9 cellular contexts compared by ENCODE assay signal in genomic region chr14:52325126-52325525, GRCh38. TPM values are rescaled to one million over a fixed set of nuclear protein-coding genes. Genes with fewer than 3 reads are reported as not detected.
DNase-seq lines count a peak whose midpoint lies in the region; ATAC-seq, FAIRE-seq and TF ChIP-seq lines count a peak whose summit lies in the region.
"Had no signal": no experiment of that assay in that cellular context is flagged by ENCODE, and none has a peak within 500 bp of the region (broad histone marks: within the 10 kb centered on the region; RNA-seq: fewer than 3 reads in every experiment).

No MANE protein-coding gene starts in this region.

- peak overlapping the region; percentile 61; the same call in 1 of the 2 replicates for H3K23ac ChIP-seq in IMR-90 (ENCODE audit: low read depth, low read length)

- H2BK5ac ChIP-seq in IMR-90 (ENCODE audit: low read depth, low read length, poor library complexity, severe bottlenecking) = peak overlapping the region; percentile 68

- peak overlapping the region; percentile 46 for H3K4ac ChIP-seq in IMR-90 (ENCODE audit: low read depth, low read length)

- peak; percentile 88 for FAIRE-seq in GM12878 (lab: Jason Lieb, UNC)

- CTCF ChIA-PET in IMR-90 (lab: Yijun Ruan, JAX) = interaction anchor here (1.4 kb wide), 1 partner anchor 75 kb away, joined by 4 read pairs; no protein-coding TSS in a partner anchor
- CTCF ChIA-PET in GM12878 (lab: Yijun Ruan, JAX) = no interaction called here

- ATAC-seq in GM18511 (IDR thresholded peaks at IDR 0.05; ENCODE audit: unreplicated experiment) = peak; percentile 96
- ATAC-seq in GM21529 (IDR thresholded peaks at IDR 0.05; ENCODE audit: unreplicated experiment) = peak; percentile 96
- ATAC-seq in IMR-90 (ENCODE audit: low read depth) = no peak
- peak; percentile 97 for ATAC-seq in GM12878

- peak overlapping the region; percentile 76; the same call in 1 of the 2 replicates for H3K27ac ChIP-seq in IMR-90 (ENCODE audit: insufficient read depth, low read length)
- no peak overlapping the region for H3K27ac ChIP-seq in GM12878 (ENCODE audit: control insufficient read depth, insufficient read depth)

- 0 out of 2 replicates have a peak overlapping the region, but pooled peaks have one; percentile 57 for H3K14ac ChIP-seq in IMR-90 (replicated peaks; ENCODE audit: low read depth, low read length)

- H2AK9ac ChIP-seq in IMR-90 (replicated peaks; ENCODE audit: low read depth, low read length, poor library complexity) = no peak overlapping the region

- H3K36me3 ChIP-seq in IMR-90 (ENCODE audit: control insufficient read depth, insufficient read depth, low read length) (peaks cover 21% of the 10 kb centered on the region), GM12878 (ENCODE audit: control insufficient read depth in 2 of 2, insufficient read depth in 2 of 2, low read length in 1 of 2) (no peaks in the 10 kb centered on the region)

- peak overlapping the region; percentile 31; the same call in 1 of the 2 replicates for H4K91ac ChIP-seq in IMR-90 (ENCODE audit: insufficient read depth, low read depth, low read length)

- peak overlapping the region in 1 of 2 experiments; percentile 62; a peak in 2 of 4 replicates for H4K8ac ChIP-seq in IMR-90 (ENCODE audit: low read depth in 2 of 2, low read length in 2 of 2)

- in situ Hi-C loops in IMR-90 (cut with MboI; ENCODE audit: low sequenced_read_pairs) = loop anchor here (10.0 kb wide), 1 partner anchor 130 kb away; no protein-coding TSS in a partner anchor
- in situ Hi-C loops in GM12878 (cut with MboI) = no loop called here

- peaks cover 23 to 59% of the 10 kb centered on the region in 2 experiments for H3K79me1 ChIP-seq in IMR-90 (ENCODE audit: low read depth in 1 of 2, low read length in 2 of 2)

- RAD21 ChIA-PET in GM12878 (lab: Charles Lee; ENCODE audit: unreplicated experiment) = no interaction called here

- POLR2A ChIA-PET in IMR-90 (lab: Charles Lee; ENCODE audit: unreplicated experiment) = interaction anchor here (0.6 kb wide), 1 partner anchor 20 kb away, joined by 3 read pairs; no protein-coding TSS in a partner anchor
- POLR2A ChIA-PET in GM12878 (lab: Charles Lee) = no interaction called here

- DNase-seq in IMR-90 (peak; percentile 25), GM12878 (ENCODE audit: low read depth, low spot score) (peak; percentile 92), SHP77 (lab: John Stamatoyannopoulos, UW) (no peak), NCI-H2171 (lab: John Stamatoyannopoulos, UW) (no peak), occipital lobe (lab: John Stamatoyannopoulos, UW) (no peak), cortex of kidney (lab: John Stamatoyannopoulos, UW) (no peak)

- no peaks in the 10 kb centered on the region for H3K79me2 ChIP-seq in GM12878 (ENCODE audit: control insufficient read depth, insufficient read depth, low read length)

- peak overlapping the region; percentile 54 for H2BK120ac ChIP-seq in IMR-90 (ENCODE audit: low read depth, low read length)

- H4K5ac ChIP-seq in IMR-90 (ENCODE audit: low read depth, low read length) = peak overlapping the region; percentile 25

- H3K9me3 ChIP-seq in IMR-90 (ENCODE audit: control insufficient read depth, insufficient read depth, low read length) = peaks cover 3% of the 10 kb centered on the region; the same call in 1 of the 2 replicates
- peaks cover 8% of the 10 kb centered on the region for H3K9me3 ChIP-seq in GM12878 (replicated peaks; ENCODE audit: control insufficient read depth, insufficient read depth, low read length)

- intact Hi-C loops in IMR-90 (cut with micrococcal nuclease) (no loop called here), GM12878 (cut with micrococcal nuclease; ENCODE audit: unreplicated experiment) (loop anchor here (5.0 kb wide), 1 partner anchor 57 kb away; no protein-coding TSS in a partner anchor)

- no peak for TF ChIP-seq CTCF in IMR-90 (conservative IDR thresholded peaks at IDR 0.05; ENCODE audit: low read depth, low read length)
- no peak for TF ChIP-seq CTCF in GM12878 (IDR thresholded peaks at IDR 0.05 in 2 of 3, conservative IDR thresholded peaks at IDR 0.05 in 1 of 3; ENCODE audit: control insufficient read depth in 2 of 3, extremely low read depth in 1 of 3, insufficient read depth in 1 of 3, low read depth in 3 of 3, low read length in 3 of 3)

- H3K4me1 ChIP-seq in IMR-90 (ENCODE audit: control insufficient read depth, insufficient read depth, low read length) (peaks cover 25% of the 10 kb centered on the region), GM12878 (ENCODE audit: control insufficient read depth, insufficient read depth, low read length) (peaks cover 27% of the 10 kb centered on the region)

- H3K56ac ChIP-seq in IMR-90 (ENCODE audit: extremely low read depth, insufficient read depth, low read length) = peak overlapping the region; percentile 36; the same call in 1 of the 2 replicates

- H2BK15ac ChIP-seq in IMR-90 (ENCODE audit: low read depth, low read length) = peak overlapping the region; percentile 68; the same call in 1 of the 3 replicates

- H3K27me3 ChIP-seq in IMR-90 (ENCODE audit: control insufficient read depth, insufficient read depth, low read length) = no peaks in the 10 kb centered on the region
- H3K27me3 ChIP-seq in GM12878 (replicated peaks in 1 of 2; ENCODE audit: control insufficient read depth in 2 of 2, insufficient read depth in 2 of 2, low read length in 1 of 2) = no peaks in the 10 kb centered on the region; a peak in 1 of 4 replicates

- SMC1A ChIA-PET in GM12878 (lab: Charles Lee; ENCODE audit: uncharacterized antibody, unreplicated experiment) = interaction anchor here (0.9 kb wide), 1 partner anchor 26 kb away, joined by 3 read pairs; no protein-coding TSS in a partner anchor

- H3K4me3 ChIP-seq in IMR-90 (ENCODE audit: insufficient read depth, low read depth, low read length) = no peak overlapping the region
- H3K4me3 ChIP-seq in GM12878 = no peak overlapping the region

- H2BK20ac ChIP-seq in IMR-90 (ENCODE audit: low read depth, low read length) = peak overlapping the region; percentile 41; the same call in 1 of the 2 replicates

- peaks cover 25% of the 10 kb centered on the region for H3K9me1 ChIP-seq in IMR-90 (ENCODE audit: insufficient read depth, low read length)

- H3K18ac ChIP-seq in IMR-90 (ENCODE audit: low read depth, low read length) = peak overlapping the region; percentile 74

- peak; percentile 41 to 83; a peak in 3 of 4 replicates for TF ChIP-seq EP300 in GM12878 (IDR thresholded peaks at IDR 0.05; ENCODE audit: borderline replicate concordance in 1 of 2, control insufficient read depth in 1 of 2, low read depth in 2 of 2, low read length in 2 of 2)

- no peak overlapping the region for H2AFZ ChIP-seq in IMR-90 (replicated peaks; ENCODE audit: low read length, poor library complexity)
- H2AFZ ChIP-seq in GM12878 (ENCODE audit: control insufficient read depth, low read depth, low read length) = no peak overlapping the region

- H4K20me1 ChIP-seq in IMR-90 (ENCODE audit: insufficient read depth, low read length) (peaks cover 4% of the 10 kb centered on the region; the same call in 1 of the 2 replicates), GM12878 (ENCODE audit: control insufficient read depth, insufficient read depth) (no peaks in the 10 kb centered on the region)

- no CpG with 5 or more reads among the region's 3 CpGs for WGBS in IMR-90 (ENCODE audit: extremely low coverage in 2 of 2, insufficient read length in 1 of 2), 2 experiments
- 3% methylated on average over 3 of the region's 3 CpGs for WGBS in GM12878 (ENCODE audit: insufficient coverage, insufficient replicate concordance, low lambda C conversion rate, missing lambda C conversion rate)

- TF ChIP-seq RAD21 in IMR-90 (IDR thresholded peaks at IDR 0.05; ENCODE audit: low read length) (no peak), GM12878 (IDR thresholded peaks at IDR 0.05; ENCODE audit: insufficient read depth, low read depth, low read length) (no peak)

- H3K4me2 ChIP-seq in IMR-90 (ENCODE audit: low read depth, low read length) (peak overlapping the region; percentile 49), GM12878 (ENCODE audit: control insufficient read depth, insufficient read depth) (peak overlapping the region; percentile 21; the same call in 1 of the 2 replicates)

- dilution Hi-C loops in IMR-90 (cut with HindIII; ENCODE audit: low sequenced_read_pairs, unreplicated experiment) = no loop called here

- BruUV-seq in IMR-90 (replicated peaks; lab: Mats Ljungman, UMichigan) (no TSS peak), GM12878 (replicated peaks; lab: Mats Ljungman, UMichigan) (no TSS peak)

- H3K9ac ChIP-seq in IMR-90 (ENCODE audit: low read depth, low read length) (peak overlapping the region; percentile 12), GM12878 (ENCODE audit: control insufficient read depth, insufficient read depth, low read length) (no peak overlapping the region)

- no peak for TF ChIP-seq POLR2A in IMR-90 (IDR thresholded peaks at IDR 0.05; ENCODE audit: low read depth, low read length)
- TF ChIP-seq POLR2A in GM12878 (IDR thresholded peaks at IDR 0.05; ENCODE audit: low read depth, low read length) = no peak

- no peak overlapping the region for H2AK5ac ChIP-seq in IMR-90 (ENCODE audit: low read depth, low read length)

RNA-seq across cellular contexts. Expression of gene PTGER2, which starts 11.0 kb away (rescaled TPM):
- total RNA-seq in IMR-90 (2012; rRNA removed) (24.7 and 33.6 TPM in 2 replicates), GM12878 (2014; rRNA removed) (0.71 and 1.6 TPM in 2 replicates), GM12878 (2014; rRNA removed; fragmentation: Illumina TruSeq; extraction: Trizol) (0.31 and 0.32 TPM in 2 replicates), GM12878 (2021) (0.37 and 0.77 TPM in 2 replicates), occipital lobe (not detected)
- polyA plus RNA-seq in IMR-90 (2012; rRNA removed) (58.5 and 59.4 TPM in 2 replicates), GM12878 (2011; rRNA removed) (0.27 and 0.29 TPM in 2 replicates), GM12878 (2014; fragmentation: Illumina TruSeq; extraction: Trizol) (0.35 and 0.38 TPM in 2 replicates), GM12878 (2014; fragmentation: Nextera tagmentation; extraction: Ambion mirVana) (under 1 TPM; 0.03 to 0.20 TPM), GM12878 (2014; rRNA removed) (0.35 and 0.74 TPM in 2 replicates), GM12878 (2016; fragmentation: Nextera tagmentation; extraction: Ambion mirVana) (under 1 TPM; 0.17 to 0.53 TPM)
- 23.6 and 49.1 TPM in 2 replicates for polyA plus RNA-seq in IMR-90 (2012; cell fraction: cytosol; rRNA removed)
- polyA plus RNA-seq in IMR-90 (2012; cell fraction: nucleus; rRNA removed; ENCODE audit: low replicate concordance) = 12.4 and 18.8 TPM in 2 replicates
- total RNA-seq in GM12878 (2013; cell fraction: nucleolus; rRNA removed) = 0.24 and 0.35 TPM in 2 replicates
- not detected for polyA plus RNA-seq in GM12878 (2011; ENCODE audit: low read depth)
- 0.15 and 0.30 TPM in 2 replicates for polyA plus RNA-seq in GM12878 (2011; cell fraction: cytosol; rRNA removed)
- polyA plus RNA-seq in GM12878 (2011; cell fraction: nucleus; rRNA removed) = 0.28 and 0.44 TPM in 2 replicates
- 0.08 and 0.18 TPM in 2 replicates for polyA plus RNA-seq in GM12878 (2012)
- polyA minus RNA-seq in GM12878 (2011; rRNA and poly(A)+ RNA removed) = 0.05 and 0.29 TPM in 2 replicates
- polyA minus RNA-seq in GM12878 (2011; cell fraction: cytosol; rRNA and poly(A)+ RNA removed) = not detected in 2 replicates
- polyA minus RNA-seq in GM12878 (2011; cell fraction: nucleus; rRNA and poly(A)+ RNA removed) = 0.12 and 0.48 TPM in 2 replicates
- total RNA-seq: SK-MEL-5 had no signal

RNA-seq across cellular contexts. Expression of gene PTGDR, which starts 57.6 kb away (rescaled TPM):
- total RNA-seq in IMR-90 (2012; rRNA removed) (not detected in 2 replicates), GM12878 (2014; rRNA removed) (not detected in 2 replicates), GM12878 (2014; rRNA removed; fragmentation: Illumina TruSeq; extraction: Trizol) (not detected in 2 replicates), GM12878 (2021) (not detected in 2 replicates), occipital lobe (0.31 TPM)
- polyA plus RNA-seq in IMR-90 (2012; rRNA removed) (not detected in 2 replicates), GM12878 (2011; rRNA removed) (not detected in 2 replicates), GM12878 (2014; fragmentation: Illumina TruSeq; extraction: Trizol) (not detected in 2 replicates), GM12878 (2014; fragmentation: Nextera tagmentation; extraction: Ambion mirVana) (not detected), GM12878 (2014; rRNA removed) (not detected in 2 replicates), GM12878 (2016; fragmentation: Nextera tagmentation; extraction: Ambion mirVana) (not detected)
- polyA plus RNA-seq in IMR-90 (2012; cell fraction: cytosol; rRNA removed) = not detected in 2 replicates
- not detected in 2 replicates for polyA plus RNA-seq in IMR-90 (2012; cell fraction: nucleus; rRNA removed; ENCODE audit: low replicate concordance)
- total RNA-seq in GM12878 (2013; cell fraction: nucleolus; rRNA removed) = not detected in 2 replicates
- not detected for polyA plus RNA-seq in GM12878 (2011; ENCODE audit: low read depth)
- not detected in 2 replicates for polyA plus RNA-seq in GM12878 (2011; cell fraction: cytosol; rRNA removed)
- polyA plus RNA-seq in GM12878 (2011; cell fraction: nucleus; rRNA removed) = not detected in 2 replicates
- polyA plus RNA-seq in GM12878 (2012) = not detected in 2 replicates
- not detected in 2 replicates for polyA minus RNA-seq in GM12878 (2011; rRNA and poly(A)+ RNA removed)
- not detected in 2 replicates for polyA minus RNA-seq in GM12878 (2011; cell fraction: cytosol; rRNA and poly(A)+ RNA removed)
- polyA minus RNA-seq in GM12878 (2011; cell fraction: nucleus; rRNA and poly(A)+ RNA removed) = not detected in 2 replicates
- total RNA-seq: SK-MEL-5 had no signal

Comparison
In these comparisons a context has a peak if more than half of its experiments do, and no peak if none do; other contexts are left out.
1. DNase-seq: peak in IMR-90 (single experiment) and GM12878 (single experiment); none in SHP77 (0 of 2), NCI-H2171 (single experiment), occipital lobe (single experiment) and cortex of kidney (single experiment).